18 cellular contexts compared by ENCODE assay signal in genomic region chr11:133693110-133693509, GRCh38.
"Had no signal": no experiment of that assay in that cellular context is flagged by ENCODE, and none has a peak within 500 bp of the region (broad histone marks: within the 10 kb centered on the region; RNA-seq: fewer than 3 reads in every experiment).

No MANE protein-coding gene starts in this region.

- ATAC-seq: natural killer cell; psoas muscle; right lobe of liver; stimulated activated naive B cell treated with anti-CD40 and anti-IgM and Interleukin-4, amounts not matched to agents 10 μg/mL and 1 μg/mL and 100 μg/mL, for 72 hours had no signal

- DNase-seq: dermis blood vessel endothelial cell; effector memory CD4-positive, alpha-beta T cell; esophagus squamous epithelium; foreskin melanocyte; glutamatergic neuron; natural killer cell; ovary; psoas muscle; right lobe of liver; small intestine; stimulated activated CD4-positive, alpha-beta T cell treated with anti-CD3 and anti-CD28 coated beads, Interleukin-15, amount 100 ng/mL, for 24 hours; stimulated activated CD4-positive, alpha-beta T cell treated with anti-CD3 and anti-CD28 coated beads, Interleukin-2, amount 100 ng/mL, for 48 hours; stimulated activated naive B cell treated with anti-CD40 and anti-IgM and Interleukin-4, amounts not matched to agents 10 μg/mL and 1 μg/mL and 100 μg/mL, for 72 hours had no signal

- H3K27ac ChIP-seq: coronary artery, esophagus squamous epithelium, ovary, psoas muscle, right lobe of liver, thoracic aorta, tibial nerve, upper lobe of left lung had no signal

- H3K4me3 ChIP-seq: coronary artery, esophagus squamous epithelium, lung, ovary, psoas muscle, right lobe of liver, thoracic aorta, tibial nerve, upper lobe of left lung had no signal

- H3K4me1 ChIP-seq: esophagus squamous epithelium, right lobe of liver, tibial nerve, upper lobe of left lung had no signal

- H3K9me3 ChIP-seq: esophagus squamous epithelium, ovary, psoas muscle, right lobe of liver, thoracic aorta, tibial nerve, upper lobe of left lung had no signal

- H3K36me3 ChIP-seq: esophagus squamous epithelium, ovary, right lobe of liver, thoracic aorta, tibial nerve, upper lobe of left lung had no signal

- H3K27me3 ChIP-seq: esophagus squamous epithelium, ovary, right lobe of liver, tibial nerve, upper lobe of left lung had no signal
